8 cellular contexts compared by ENCODE assay signal in the genomic region with DNA sequence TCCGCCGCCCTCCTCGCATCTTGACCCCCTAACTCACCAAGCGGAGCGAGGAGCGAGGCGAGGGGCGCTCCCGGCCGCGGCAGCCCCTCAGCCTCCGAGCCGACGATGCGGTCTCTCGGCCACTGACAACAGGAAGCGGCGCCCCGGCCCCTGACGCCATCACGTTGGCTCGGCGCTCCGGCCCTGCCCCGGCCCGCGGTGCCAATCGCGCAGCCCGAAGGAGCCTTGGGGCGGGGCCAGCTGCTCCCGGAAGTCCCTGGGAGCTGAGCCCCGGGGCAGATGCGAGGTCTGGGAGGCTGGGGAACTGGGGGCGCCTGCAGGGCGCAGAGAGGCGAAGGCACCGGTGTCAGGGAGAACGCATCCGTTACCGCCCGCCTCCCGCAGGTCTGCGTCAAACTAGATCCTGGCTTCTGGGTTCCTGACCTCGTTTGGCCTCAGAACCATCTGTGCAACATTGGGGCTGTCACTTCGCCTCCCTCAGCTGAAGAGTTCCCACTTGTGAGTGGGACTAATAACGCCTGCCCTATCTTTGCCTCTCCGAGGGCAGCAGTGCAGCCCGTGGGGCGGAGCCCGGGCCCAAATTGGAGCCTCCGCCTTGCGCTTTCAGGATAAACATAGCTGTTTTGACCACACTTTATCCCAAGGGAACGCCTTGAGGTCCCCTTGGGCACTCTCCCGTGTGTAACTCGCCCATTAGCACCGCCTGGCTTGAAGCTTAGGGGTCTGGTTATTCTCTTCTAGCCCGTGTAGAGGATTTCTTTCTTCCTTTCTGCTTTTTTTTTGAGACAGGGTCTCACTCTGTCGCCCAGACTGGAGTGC. TPM values are rescaled to one million over a fixed set of nuclear protein-coding genes. Genes with fewer than 3 reads are reported as not detected.
A peak's percentile ranks its signal among the peaks of the same experiment; 100 is the strongest.
DNase-seq lines count a peak whose midpoint lies in the region; ATAC-seq and TF ChIP-seq lines count a peak whose summit lies in the region.
"Not testable (repeated sequence)": the region's sequence is repeated elsewhere in the genome, so short reads cannot be mapped to it uniquely, and the experiment has no call there.

Gene PLEKHM1 (minus strand): TSS at position 107 of the 819 bp plus-strand sequence. CDS start 8,237 bp downstream, outside the sequence.

- not testable (repeated sequence) for H3K36me3 ChIP-seq in BE2C, colonic mucosa

- H3K27me3 ChIP-seq in BE2C, colonic mucosa: not testable (repeated sequence)

- TF ChIP-seq CTCF in BE2C (IDR thresholded peaks at IDR 0.05; ENCODE audit: low read depth, low read length); colonic mucosa (IDR thresholded peaks at IDR 0.05): not testable (repeated sequence)

- H3K9ac ChIP-seq in colonic mucosa (ENCODE audit: low read depth in 2 of 2, low read length in 2 of 2), result peak within 1 kb of the TSS; percentile 58 to 79

- H3K4me3 ChIP-seq in BE2C (ENCODE audit: low read depth, low read length) (peak within 1 kb of the TSS; percentile 63), colonic mucosa (peak within 1 kb of the TSS; percentile 62)

- peak; percentile 95 for ATAC-seq in HG03439 (IDR thresholded peaks at IDR 0.05; ENCODE audit: unreplicated experiment)

- DNase-seq in BE2C (peak; percentile 93), GM19240 (ENCODE audit: insufficient read length, low spot score) (peak; percentile 66), NCI-H524 (lab: John Stamatoyannopoulos, UW) (peak; percentile 34 to 65), colonic mucosa (peak; percentile 85), kidney tubule cell (ENCODE audit: low spot score) (peak; percentile 81)
- DNase-seq in activated CD4-positive, alpha-beta T cell treated with anti-CD3 and anti-CD28 coated beads, Interleukin-2, amount 10 ng/mL, durations not matched to agents 24 days and 14 days, result peak; percentile 97
- peak; percentile 69 to 80 for DNase-seq in stimulated activated CD4-positive, alpha-beta T cell treated with anti-CD3 and anti-CD28 coated beads, Interleukin-15, amount 100 ng/mL, for 48 hours (ENCODE audit: low read depth in 2 of 2)

- peak within 1 kb of the TSS; percentile 87 for H3K27ac ChIP-seq in colonic mucosa

- peak within 1 kb of the TSS; percentile 95 for H3K27ac Mint-ChIP-seq in activated CD4-positive, alpha-beta T cell treated with anti-CD3 and anti-CD28 coated beads, Interleukin-2, amount 10 ng/mL, durations not matched to agents 24 days and 14 days

- not testable (repeated sequence) for H3K27me3 Mint-ChIP-seq in activated CD4-positive, alpha-beta T cell treated with anti-CD3 and anti-CD28 coated beads, Interleukin-2, amount 10 ng/mL, durations not matched to agents 24 days and 14 days

- H3K9me3 ChIP-seq in BE2C, colonic mucosa: not testable (repeated sequence)

- intact Hi-C loops in activated CD4-positive, alpha-beta T cell treated with anti-CD3 and anti-CD28 coated beads, Interleukin-2, amount 10 ng/mL, durations not matched to agents 24 days and 14 days (cut with micrococcal nuclease); colonic mucosa (cut with DNase I): not testable (repeated sequence)

- not testable (repeated sequence) for H3K4me1 ChIP-seq in BE2C, colonic mucosa

- H3K4me1 Mint-ChIP-seq in activated CD4-positive, alpha-beta T cell treated with anti-CD3 and anti-CD28 coated beads, Interleukin-2, amount 10 ng/mL, durations not matched to agents 24 days and 14 days, result peaks cover 23% of the 10 kb centered on the region

- peak within 1 kb of the TSS; percentile 90 for H3K4me3 Mint-ChIP-seq in activated CD4-positive, alpha-beta T cell treated with anti-CD3 and anti-CD28 coated beads, Interleukin-2, amount 10 ng/mL, durations not matched to agents 24 days and 14 days

- not testable (repeated sequence) for H3K36me3 Mint-ChIP-seq in activated CD4-positive, alpha-beta T cell treated with anti-CD3 and anti-CD28 coated beads, Interleukin-2, amount 10 ng/mL, durations not matched to agents 24 days and 14 days (ENCODE audit: low read depth)

- H3K9me3 Mint-ChIP-seq in activated CD4-positive, alpha-beta T cell treated with anti-CD3 and anti-CD28 coated beads, Interleukin-2, amount 10 ng/mL, durations not matched to agents 24 days and 14 days, result not testable (repeated sequence)

RNA-seq across cellular contexts. Expression of gene PLEKHM1, which starts in this region (rescaled TPM):
- 23.3 TPM for polyA plus RNA-seq in BE2C (2012; ENCODE audit: insufficient read depth, insufficient read length, low read depth)
- 34.3 and 37.0 TPM in 2 replicates for total RNA-seq in activated CD4-positive, alpha-beta T cell treated with anti-CD3 and anti-CD28 coated beads, Interleukin-2, amount 10 ng/mL, durations not matched to agents 24 days and 14 days
- 10 to 100 TPM; 50.7 to 61.3 TPM for total RNA-seq in colonic mucosa

Comparison
In these comparisons a context has a peak if more than half of its experiments do, and no peak if none do; other contexts are left out.
1. Peak in every context shown above with its lines: DNase-seq, ATAC-seq, H3K4me3 ChIP-seq and H3K27ac ChIP-seq.